Comparison of ENCODE assay signal across 14 cellular contexts in the genomic region with DNA sequence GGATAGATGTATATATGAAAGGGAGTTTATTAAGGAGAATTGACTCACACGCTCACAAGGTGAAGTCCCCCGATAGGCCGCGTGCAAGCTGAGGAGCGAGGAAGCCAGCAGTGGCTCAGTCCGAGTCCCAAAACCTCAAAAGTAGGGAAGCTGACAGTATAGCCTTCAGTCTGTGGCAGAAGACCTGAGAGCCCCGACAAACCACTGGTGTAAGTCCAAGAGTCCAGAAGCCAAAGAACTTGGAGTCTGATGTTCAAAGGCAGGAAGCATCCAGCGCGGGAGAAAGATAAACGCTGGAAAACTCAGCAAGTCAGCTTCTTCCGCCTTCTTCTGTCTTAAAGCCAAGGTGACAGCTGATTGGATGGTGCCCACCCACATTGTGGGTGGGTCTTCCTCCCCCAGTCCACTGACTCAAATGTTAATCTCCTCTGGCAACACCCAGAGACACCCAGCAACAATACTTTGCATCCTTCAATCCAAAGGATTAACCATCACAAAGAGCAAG.
DNase-seq lines count a peak whose midpoint lies in the region; ATAC-seq and TF ChIP-seq lines count a peak whose summit lies in the region.
"Had no signal": no experiment of that assay in that cellular context is flagged by ENCODE, and none has a peak within 500 bp of the region (broad histone marks: within the 10 kb centered on the region; RNA-seq: fewer than 3 reads in every experiment).

No MANE protein-coding gene starts in this region.

- H3K36me3 Mint-ChIP-seq in CD14-positive monocyte, result no peaks in the 10 kb centered on the region
- H3K36me3 Mint-ChIP-seq in memory B cell, result no peaks in the 10 kb centered on the region
- H3K36me3 Mint-ChIP-seq: CD4-positive, CD25-positive, alpha-beta regulatory T cell had no signal

- H3K4me1 Mint-ChIP-seq in CD14-positive monocyte, result no peaks in the 10 kb centered on the region
- H3K4me1 Mint-ChIP-seq in memory B cell, result no peaks in the 10 kb centered on the region
- H3K4me1 Mint-ChIP-seq: CD4-positive, CD25-positive, alpha-beta regulatory T cell had no signal

- H3K27me3 Mint-ChIP-seq in CD14-positive monocyte (ENCODE audit: low read depth in 3 of 3) (no peaks in the 10 kb centered on the region), memory B cell (no peaks in the 10 kb centered on the region)
- H3K27me3 Mint-ChIP-seq: CD4-positive, CD25-positive, alpha-beta regulatory T cell had no signal

- TF ChIP-seq CTCF in CD14-positive monocyte (IDR thresholded peaks at IDR 0.05), result no peak
- TF ChIP-seq CTCF in thyroid gland (IDR thresholded peaks at IDR 0.05), result no peak

- H3K27ac Mint-ChIP-seq in CD14-positive monocyte (no peak overlapping the region), memory B cell (no peak overlapping the region)
- H3K27ac Mint-ChIP-seq: CD4-positive, CD25-positive, alpha-beta regulatory T cell had no signal

- H3K4me1 ChIP-seq in thyroid gland, result no peaks in the 10 kb centered on the region
- H3K4me1 ChIP-seq: sigmoid colon, stomach had no signal

- intact Hi-C loops in CD14-positive monocyte (cut with micrococcal nuclease), result no loop called here
- intact Hi-C loops in thyroid gland (cut with DNase I), result no loop called here

- DNase-seq in CD14-positive monocyte (ENCODE audit: low spot score) (no peak), H7 (peak; percentile 8), amniotic epithelial cell (ENCODE audit: low read depth) (peak; percentile 62), memory B cell (ENCODE audit: low spot score in 2 of 2) (no peak), NCI-H2107 (lab: John Stamatoyannopoulos, UW) (no peak), NCI-H524 (lab: John Stamatoyannopoulos, UW) (no peak), thyroid gland (no peak)
- no peak for DNase-seq in activated effector memory CD4-positive, alpha-beta T cell treated with anti-CD3 and anti-CD28 coated beads, Interleukin-2, amount 50 U/mL, for 16 hours
- DNase-seq: CD4-positive, CD25-positive, alpha-beta regulatory T cell; cortex of kidney; MM.1S; PC-9; sigmoid colon; stomach had no signal

- H3K27ac ChIP-seq in thyroid gland, result no peak overlapping the region
- H3K27ac ChIP-seq: PC-9, sigmoid colon, stomach had no signal

- H3K4me3 Mint-ChIP-seq in CD14-positive monocyte, result peak overlapping the region; percentile 65 to 76
- peak overlapping the region; percentile 75 for H3K4me3 Mint-ChIP-seq in memory B cell

- no peak for ATAC-seq in memory B cell (ENCODE audit: low read depth)

- H3K9me3 ChIP-seq in thyroid gland, result no peaks in the 10 kb centered on the region

- H3K9me3 Mint-ChIP-seq in CD14-positive monocyte (peaks cover under 1 to 12% (median 6%) of the 10 kb centered on the region in 7 donors), memory B cell (peaks cover 6% of the 10 kb centered on the region)

- H3K4me3 ChIP-seq in H7 (ENCODE audit: insufficient read depth, low read depth, low read length), result peak overlapping the region; percentile 23; the same call in 1 of the 2 replicates
- H3K4me3 ChIP-seq in thyroid gland (replicated peaks in 1 of 3), result no peak overlapping the region
- H3K4me3 ChIP-seq: PC-9, sigmoid colon, stomach had no signal

- TF ChIP-seq POLR2A in thyroid gland (IDR thresholded peaks at IDR 0.05), result no peak

- H3K27me3 ChIP-seq in H7 (ENCODE audit: control insufficient read depth, insufficient read depth, low read length), result no peaks in the 10 kb centered on the region
- no peaks in the 10 kb centered on the region for H3K27me3 ChIP-seq in thyroid gland
- H3K27me3 ChIP-seq: sigmoid colon, stomach had no signal

- 59 to 67% methylated on average over 11 of the region's 11 CpGs for WGBS in thyroid gland, 2 donors

- H3K36me3 ChIP-seq in H7 (replicated peaks; ENCODE audit: control insufficient read depth, insufficient read depth, low read length) (no peaks in the 10 kb centered on the region), thyroid gland (no peaks in the 10 kb centered on the region)
- H3K36me3 ChIP-seq: sigmoid colon, stomach had no signal

Comparison
In these comparisons a context has a peak if more than half of its experiments do, and no peak if none do; other contexts are left out.
1. DNase-seq: peak in H7 (single experiment) and amniotic epithelial cell (single experiment); none in CD14-positive monocyte (single experiment), memory B cell (0 of 2), NCI-H2107 (single experiment), NCI-H524 (0 of 2), activated effector memory CD4-positive, alpha-beta T cell treated with anti-CD3 and anti-CD28 coated beads, Interleukin-2, amount 50 U/mL, for 16 hours (single experiment) and thyroid gland (0 of 2).